10 cellular contexts compared by ENCODE assay signal in the genomic region with DNA sequence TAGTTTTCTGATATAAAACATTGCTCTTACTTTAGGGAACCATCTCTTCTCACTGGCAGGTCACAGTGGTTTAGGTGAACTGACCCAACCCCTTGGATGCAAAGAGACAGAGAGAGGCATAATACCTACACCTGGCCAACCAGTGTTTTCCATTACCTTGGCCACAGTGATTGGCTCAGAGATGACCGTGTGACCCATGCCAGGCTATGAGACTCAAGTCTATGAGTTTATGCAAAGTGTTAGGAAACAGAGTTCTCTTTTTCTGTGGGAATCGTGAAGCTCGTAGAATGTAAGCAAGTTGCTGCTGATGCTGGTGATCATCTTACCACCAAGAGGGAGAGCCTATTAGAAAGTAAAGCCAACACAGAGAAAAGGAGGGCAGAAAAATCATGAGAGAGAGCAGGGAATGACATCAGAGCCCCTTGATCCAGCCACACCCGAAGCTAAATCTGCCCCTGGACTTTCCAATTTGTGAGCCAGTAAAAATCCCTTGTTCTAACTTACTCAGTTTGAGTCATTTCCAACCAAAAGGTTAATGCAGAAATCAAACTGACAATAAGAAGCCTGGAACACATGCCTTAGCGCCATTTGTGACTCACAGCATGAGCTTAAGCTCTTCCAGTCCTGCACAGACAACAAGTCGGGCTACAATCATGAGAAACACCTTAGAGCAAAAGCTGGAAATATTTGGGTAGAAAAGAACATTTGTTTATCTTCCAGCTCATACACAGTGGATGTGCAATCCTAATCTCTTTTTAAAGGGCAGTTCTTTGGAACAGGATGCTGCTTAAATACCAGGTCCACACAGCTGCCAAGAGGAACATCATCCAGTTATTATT.
A peak's percentile ranks its signal among the peaks of the same experiment; 100 is the strongest.
DNase-seq lines count a peak whose midpoint lies in the region; ATAC-seq and TF ChIP-seq lines count a peak whose summit lies in the region.
"Had no signal": no experiment of that assay in that cellular context is flagged by ENCODE, and none has a peak within 500 bp of the region (broad histone marks: within the 10 kb centered on the region; RNA-seq: fewer than 3 reads in every experiment).

No MANE protein-coding gene starts in this region.

- intact Hi-C loops in heart left ventricle (cut with DNase I) (no loop called here), testis (cut with DNase I; ENCODE audit: low total_unique reads) (no loop called here)

- no peak for TF ChIP-seq CTCF in VCaP (conservative IDR thresholded peaks at IDR 0.05)
- TF ChIP-seq CTCF in heart left ventricle (IDR thresholded peaks at IDR 0.05), result no peak
- TF ChIP-seq CTCF in testis (IDR thresholded peaks at IDR 0.05), result no peak

- H3K4me3 ChIP-seq in heart left ventricle (no peak overlapping the region), testis (no peak overlapping the region)

- H3K27me3 ChIP-seq in heart left ventricle (peaks cover 0 to 9% (median 0%) of the 10 kb centered on the region in 9 donors), testis (no peaks in the 10 kb centered on the region)

- TF ChIP-seq POLR2A in heart left ventricle (IDR thresholded peaks at IDR 0.05), result no peak
- TF ChIP-seq POLR2A in testis (IDR thresholded peaks at IDR 0.05), result no peak
- TF ChIP-seq POLR2A in GM18505 (IDR thresholded peaks at IDR 0.05; ENCODE audit: borderline replicate concordance, extremely low read depth, insufficient read depth, insufficient read length), result no peak

- 59 to 80% (median 72%) methylated on average over 6 of the region's 6 CpGs for WGBS in heart left ventricle, 4 donors
- WGBS in testis, 2 donors, result 71 to 76% methylated on average over 6 of the region's 6 CpGs

- H3K36me3 ChIP-seq in heart left ventricle (no peaks in the 10 kb centered on the region), testis (ENCODE audit: low read depth, missing control alignments) (no peaks in the 10 kb centered on the region)

- ATAC-seq in heart left ventricle, result peak in 3 of 4 donors; percentile 49 to 88 (median 80)
- ATAC-seq in GM18505 (IDR thresholded peaks at IDR 0.05; ENCODE audit: unreplicated experiment), result no peak
- ATAC-seq in GM21737 (IDR thresholded peaks at IDR 0.05; ENCODE audit: unreplicated experiment), result no peak
- ATAC-seq: left lobe of liver had no signal

- H3K27ac ChIP-seq in VCaP, result peak overlapping the region; percentile 10; the same call in 1 of the 2 replicates
- peak overlapping the region in 3 of 12 donors; percentile 24 to 35 (median 32) for H3K27ac ChIP-seq in heart left ventricle
- H3K27ac ChIP-seq in testis, result peak overlapping the region in 1 of 2 donors; percentile 26

- H3K9me3 ChIP-seq in heart left ventricle, result no peaks in the 10 kb centered on the region
- H3K9me3 ChIP-seq in testis, result no peaks in the 10 kb centered on the region

- DNase-seq in NCI-H2029 treated with DMSO at 0.1 percent for 48 hours (lab: John Stamatoyannopoulos, UW) (peak; percentile 13), NCI-H2029 (lab: John Stamatoyannopoulos, UW) (no peak), heart left ventricle (no peak), testis (peak; percentile 22), SHP77 treated with DMSO at 0.1 percent for 48 hours (lab: John Stamatoyannopoulos, UW) (no peak)
- DNase-seq: NCI-H146 had no signal

- peaks cover 0 to 7% (median 0%) of the 10 kb centered on the region in 12 donors for H3K4me1 ChIP-seq in heart left ventricle
- H3K4me1 ChIP-seq in testis, result peaks cover 12% of the 10 kb centered on the region

Comparison
In these comparisons a context has a peak if more than half of its experiments do, and no peak if none do; other contexts are left out.
1. DNase-seq: peak in NCI-H2029 treated with DMSO at 0.1 percent for 48 hours (single experiment) and testis (single experiment); none in NCI-H2029 (single experiment), heart left ventricle (0 of 5) and SHP77 treated with DMSO at 0.1 percent for 48 hours (single experiment).
2. ATAC-seq: peak in heart left ventricle (3 of 4); none in GM18505 (single experiment) and GM21737 (single experiment).